15 cellular contexts compared by ENCODE assay signal in the genomic region with DNA sequence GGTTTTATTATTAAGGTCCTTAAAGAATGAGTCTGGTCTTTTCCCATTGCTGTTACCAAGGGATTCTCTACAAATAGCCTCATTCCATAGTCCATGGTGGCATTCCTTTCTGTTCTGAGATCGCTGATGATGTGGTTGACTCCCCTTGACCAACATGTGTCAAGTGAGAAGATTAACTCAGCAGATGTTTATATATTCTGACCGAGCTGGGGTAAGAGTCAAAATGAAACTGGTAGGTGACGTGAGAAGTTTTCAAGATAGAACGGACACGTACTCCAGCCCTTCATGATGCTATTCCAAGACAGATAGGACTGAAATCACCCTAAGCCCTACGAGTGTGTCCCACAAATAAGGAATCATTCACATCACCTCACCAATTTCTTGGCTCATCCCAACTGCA.
DNase-seq lines count a peak whose midpoint lies in the region; ATAC-seq, FAIRE-seq and TF ChIP-seq lines count a peak whose summit lies in the region.
"Had no signal": no experiment of that assay in that cellular context is flagged by ENCODE, and none has a peak within 500 bp of the region (broad histone marks: within the 10 kb centered on the region; RNA-seq: fewer than 3 reads in every experiment).

No MANE protein-coding gene starts in this region.

- no peak overlapping the region for H3K27ac Mint-ChIP-seq in astrocyte (ENCODE audit: unreplicated experiment)
- no peak overlapping the region for H3K27ac Mint-ChIP-seq in chondrocyte (ENCODE audit: unreplicated experiment)
- no peak overlapping the region for H3K27ac Mint-ChIP-seq in MCF 10A (ENCODE audit: low read depth, unreplicated experiment)
- H3K27ac Mint-ChIP-seq: activated naive CD4-positive, alpha-beta T cell treated with anti-CD3 and anti-CD28 coated beads, Interleukin-2, amount 50 U/mL, for 24 hours had no signal

- H3K27me3 Mint-ChIP-seq in astrocyte (ENCODE audit: low read depth, unreplicated experiment) (no peaks in the 10 kb centered on the region), chondrocyte (ENCODE audit: low read depth) (peaks cover 3% of the 10 kb centered on the region), MCF 10A (ENCODE audit: insufficient read depth, unreplicated experiment) (peaks cover 64% of the 10 kb centered on the region)
- H3K27me3 Mint-ChIP-seq: activated naive CD4-positive, alpha-beta T cell treated with anti-CD3 and anti-CD28 coated beads, Interleukin-2, amount 50 U/mL, for 24 hours had no signal

- H3K4me3 Mint-ChIP-seq in astrocyte (ENCODE audit: unreplicated experiment): no peak overlapping the region
- H3K4me3 Mint-ChIP-seq in chondrocyte (ENCODE audit: unreplicated experiment): no peak overlapping the region
- H3K4me3 Mint-ChIP-seq in MCF 10A (ENCODE audit: unreplicated experiment): no peak overlapping the region
- H3K4me3 Mint-ChIP-seq: activated naive CD4-positive, alpha-beta T cell treated with anti-CD3 and anti-CD28 coated beads, Interleukin-2, amount 50 U/mL, for 24 hours had no signal

- intact Hi-C loops in MCF 10A (cut with micrococcal nuclease): no loop called here

- ATAC-seq in GM18868 (IDR thresholded peaks at IDR 0.05; ENCODE audit: unreplicated experiment) (peak; percentile 96), GM21515 (IDR thresholded peaks at IDR 0.05; ENCODE audit: unreplicated experiment) (peak; percentile 96), HG03060 (IDR thresholded peaks at IDR 0.05; ENCODE audit: low read depth, unreplicated experiment) (peak; percentile 99)
- ATAC-seq: upper lobe of right lung had no signal

- no peaks in the 10 kb centered on the region for H4K20me1 ChIP-seq in astrocyte (ENCODE audit: insufficient read depth, low read length)

- H3K36me3 Mint-ChIP-seq in astrocyte (ENCODE audit: low read depth, unreplicated experiment) (peaks cover 31% of the 10 kb centered on the region), chondrocyte (ENCODE audit: low read depth) (peaks cover 2% of the 10 kb centered on the region), MCF 10A (ENCODE audit: insufficient read depth, unreplicated experiment) (no peaks in the 10 kb centered on the region)
- H3K36me3 Mint-ChIP-seq: activated naive CD4-positive, alpha-beta T cell treated with anti-CD3 and anti-CD28 coated beads, Interleukin-2, amount 50 U/mL, for 24 hours had no signal

- H3K4me1 Mint-ChIP-seq in astrocyte (ENCODE audit: low read depth, unreplicated experiment) (peaks cover 27% of the 10 kb centered on the region), chondrocyte (ENCODE audit: low read depth) (peaks cover 17% of the 10 kb centered on the region), MCF 10A (ENCODE audit: insufficient read depth, unreplicated experiment) (no peaks in the 10 kb centered on the region)
- H3K4me1 Mint-ChIP-seq: activated naive CD4-positive, alpha-beta T cell treated with anti-CD3 and anti-CD28 coated beads, Interleukin-2, amount 50 U/mL, for 24 hours had no signal

- no peaks in the 10 kb centered on the region for H3K9me3 ChIP-seq in astrocyte (ENCODE audit: insufficient read depth, low read depth, low read length)
- H3K9me3 ChIP-seq: heart left ventricle, SJSA1, upper lobe of right lung had no signal

- no peak overlapping the region for H3K4me3 ChIP-seq in astrocyte (ENCODE audit: insufficient read depth, low read depth, low read length)
- H3K4me3 ChIP-seq: heart left ventricle, SJSA1, upper lobe of right lung had no signal

- no peaks in the 10 kb centered on the region for H3K9me3 Mint-ChIP-seq in astrocyte (ENCODE audit: unreplicated experiment)
- H3K9me3 Mint-ChIP-seq in chondrocyte (ENCODE audit: low read depth): no peaks in the 10 kb centered on the region
- H3K9me3 Mint-ChIP-seq in MCF 10A (ENCODE audit: unreplicated experiment): no peaks in the 10 kb centered on the region
- H3K9me3 Mint-ChIP-seq: activated naive CD4-positive, alpha-beta T cell treated with anti-CD3 and anti-CD28 coated beads, Interleukin-2, amount 50 U/mL, for 24 hours had no signal

- DNase-seq in astrocyte (ENCODE audit: low read depth) (no peak), OCI-M1 (lab: John Stamatoyannopoulos, UW) (no peak), chondrocyte (ENCODE audit: low spot score) (no peak), MCF 10A (ENCODE audit: unreplicated experiment) (no peak)
- DNase-seq: heart left ventricle, KG1, mesendoderm, NCI-H226, retina, upper lobe of right lung had no signal

- H2AFZ ChIP-seq in astrocyte (ENCODE audit: low read depth, low read length): no peak overlapping the region

- H3K27ac ChIP-seq in astrocyte (ENCODE audit: low read depth, low read length): no peak overlapping the region
- H3K27ac ChIP-seq: SJSA1, upper lobe of right lung had no signal

- H3K4me2 ChIP-seq in astrocyte (ENCODE audit: low read length): no peak overlapping the region

- H3K4me1 ChIP-seq in astrocyte (ENCODE audit: insufficient read depth, low read length): peaks cover 3% of the 10 kb centered on the region
- H3K4me1 ChIP-seq: upper lobe of right lung had no signal

- CTCF ChIA-PET in MCF 10A (lab: Yijun Ruan, JAX): interaction anchor here (0.6 kb wide), 1 partner anchor 315 kb away, joined by 3 read pairs; no protein-coding TSS in a partner anchor

- no TSS peak for BruUV-seq in MCF 10A (replicated peaks; lab: Mats Ljungman, UMichigan)

- TF ChIP-seq CTCF in astrocyte (IDR thresholded peaks at IDR 0.05; ENCODE audit: insufficient read depth, low read depth, low read length): no peak
- TF ChIP-seq CTCF in chondrocyte (IDR thresholded peaks at IDR 0.05): no peak
- no peak for TF ChIP-seq CTCF in MCF 10A (IDR thresholded peaks at IDR 0.05; ENCODE audit: unreplicated experiment)

- no peaks in the 10 kb centered on the region for H3K36me3 ChIP-seq in astrocyte (ENCODE audit: insufficient read depth, low read length)
- H3K36me3 ChIP-seq: upper lobe of right lung had no signal

- FAIRE-seq in astrocyte (lab: Jason Lieb, UNC): peak; percentile 17

- no peaks in the 10 kb centered on the region for H3K79me2 ChIP-seq in astrocyte (ENCODE audit: insufficient read depth, low read length)

- no peak overlapping the region for H3K9ac ChIP-seq in astrocyte (ENCODE audit: low read length)

- no peaks in the 10 kb centered on the region for H3K27me3 ChIP-seq in astrocyte (ENCODE audit: insufficient read depth, low read length)
- H3K27me3 ChIP-seq: heart left ventricle, SJSA1, upper lobe of right lung had no signal

- POLR2A ChIA-PET in MCF 10A (lab: Yijun Ruan, JAX): no interaction called here
